In the genomic region with DNA sequence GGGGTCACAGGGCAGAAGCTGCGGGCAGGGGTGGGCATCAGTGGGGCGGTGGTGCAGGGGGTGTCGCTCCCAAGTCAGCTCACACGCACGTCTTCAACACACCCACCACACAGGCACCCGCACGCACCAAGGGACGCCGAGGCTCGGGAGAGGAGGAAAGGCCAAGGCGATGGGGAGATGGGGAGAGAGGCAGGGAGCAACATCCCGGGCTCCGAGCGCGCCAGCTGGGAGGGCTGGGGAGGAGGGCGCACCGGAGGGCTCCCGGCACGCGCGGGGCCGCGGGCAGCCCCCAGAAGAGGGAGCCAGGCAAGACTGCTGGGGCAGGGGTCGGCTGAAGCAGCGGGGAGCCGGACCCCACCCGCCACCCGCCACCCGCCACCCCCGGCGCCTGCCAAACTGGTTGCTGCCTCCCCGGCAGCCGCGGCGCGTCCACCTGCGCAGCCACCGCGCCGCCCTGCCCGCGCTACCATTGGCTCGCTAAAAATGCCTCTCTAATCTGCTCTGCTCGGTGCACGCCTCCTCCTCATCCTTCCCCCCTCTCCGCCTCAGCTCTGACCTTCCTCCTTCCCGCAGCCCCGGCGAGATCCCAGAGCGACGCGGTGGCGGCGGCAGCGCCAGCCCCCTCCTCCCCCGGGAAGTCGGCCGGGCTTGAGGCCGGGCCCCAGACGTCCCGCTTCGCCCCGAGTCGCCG, we compare ENCODE assay signal across 10 cellular contexts. TPM values are rescaled to one million over a fixed set of nuclear protein-coding genes. Genes with fewer than 3 reads are reported as not detected.
DNase-seq lines count a peak whose midpoint lies in the region; ATAC-seq and TF ChIP-seq lines count a peak whose summit lies in the region.
"Had no signal": no experiment of that assay in that cellular context is flagged by ENCODE, and none has a peak within 500 bp of the region (broad histone marks: within the 10 kb centered on the region; RNA-seq: fewer than 3 reads in every experiment).

A gene with protein sequence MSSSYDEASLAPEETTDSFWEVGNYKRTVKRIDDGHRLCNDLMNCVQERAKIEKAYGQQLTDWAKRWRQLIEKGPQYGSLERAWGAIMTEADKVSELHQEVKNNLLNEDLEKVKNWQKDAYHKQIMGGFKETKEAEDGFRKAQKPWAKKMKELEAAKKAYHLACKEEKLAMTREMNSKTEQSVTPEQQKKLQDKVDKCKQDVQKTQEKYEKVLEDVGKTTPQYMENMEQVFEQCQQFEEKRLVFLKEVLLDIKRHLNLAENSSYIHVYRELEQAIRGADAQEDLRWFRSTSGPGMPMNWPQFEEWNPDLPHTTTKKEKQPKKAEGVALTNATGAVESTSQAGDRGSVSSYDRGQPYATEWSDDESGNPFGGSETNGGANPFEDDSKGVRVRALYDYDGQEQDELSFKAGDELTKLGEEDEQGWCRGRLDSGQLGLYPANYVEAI (plus strand): TSS at position 526 of the 691 bp plus-strand sequence. CDS start 60,230 bp downstream, outside the sequence.

- H3K4me3 ChIP-seq in HCT116 (replicated peaks in 1 of 2; ENCODE audit: low read depth in 1 of 2, low read length in 2 of 2) (peak within 1 kb of the TSS; percentile 34 to 56), rectal smooth muscle tissue (ENCODE audit: low read length) (peak within 1 kb of the TSS; percentile 41), HAP-1 (no peak within 1 kb of the TSS)

- H3K4me1 Mint-ChIP-seq in activated B cell treated with CpG ODN at 0.5 μM for 24 hours, result peaks cover 29% of the 10 kb centered on the region
- H3K4me1 Mint-ChIP-seq in glutamatergic neuron (ENCODE audit: low read depth, unreplicated experiment), result peaks cover 7% of the 10 kb centered on the region

- no peaks in the 10 kb centered on the region for H3K9me3 ChIP-seq in HCT116 (ENCODE audit: control insufficient read depth in 1 of 2, insufficient read depth in 1 of 2, low read depth in 1 of 2, low read length in 2 of 2)
- H3K9me3 ChIP-seq in HAP-1, result no peaks in the 10 kb centered on the region

- peak within 1 kb of the TSS; percentile 69 for H3K27ac ChIP-seq in C4-2B
- H3K27ac ChIP-seq in HCT116 (ENCODE audit: low read depth, low read length), result no peak within 1 kb of the TSS; the same call in 1 of the 2 replicates
- H3K27ac ChIP-seq in rectal smooth muscle tissue (ENCODE audit: low read depth, low read length), result no peak within 1 kb of the TSS

- H3K9me3 Mint-ChIP-seq in activated B cell treated with CpG ODN at 0.5 μM for 24 hours (no peaks in the 10 kb centered on the region), glutamatergic neuron (ENCODE audit: unreplicated experiment) (no peaks in the 10 kb centered on the region)

- H3K4me1 ChIP-seq in HCT116 (ENCODE audit: control insufficient read depth in 1 of 2, insufficient read depth in 2 of 2, low read length in 2 of 2) (peaks cover 8 to 33% of the 10 kb centered on the region in 2 experiments), rectal smooth muscle tissue (ENCODE audit: control insufficient read depth, insufficient read depth, low read length) (no peaks in the 10 kb centered on the region), HAP-1 (peaks cover 5% of the 10 kb centered on the region)

- H3K27me3 Mint-ChIP-seq in activated B cell treated with CpG ODN at 0.5 μM for 24 hours (peaks cover 17% of the 10 kb centered on the region), glutamatergic neuron (ENCODE audit: unreplicated experiment) (peaks cover 10% of the 10 kb centered on the region)

- H4K20me1 ChIP-seq in HCT116 (ENCODE audit: insufficient read depth), result no peaks in the 10 kb centered on the region

- TF ChIP-seq CTCF in C4-2B (conservative IDR thresholded peaks at IDR 0.05) (no peak), HCT116 (IDR thresholded peaks at IDR 0.05 in 2 of 3, conservative IDR thresholded peaks at IDR 0.05 in 1 of 3; ENCODE audit: borderline replicate concordance in 1 of 3, insufficient read depth in 1 of 3, low read depth in 2 of 3, low read length in 2 of 3) (no peak), activated B cell treated with CpG ODN at 0.5 μM for 24 hours (IDR thresholded peaks at IDR 0.05) (no peak), glutamatergic neuron (IDR thresholded peaks at IDR 0.05; ENCODE audit: partially characterized antibody, unreplicated experiment) (no peak)

- ATAC-seq in HCT116 (peak; percentile 60), activated B cell treated with CpG ODN at 0.5 μM for 24 hours (ENCODE audit: low read depth) (peak; percentile 52), HG02973 (IDR thresholded peaks at IDR 0.05; ENCODE audit: unreplicated experiment) (no peak)

- peak within 1 kb of the TSS; percentile 76 for H3K4me2 ChIP-seq in HCT116 (ENCODE audit: low read length)

- intact Hi-C loops in HCT116 (cut with micrococcal nuclease) (no loop called here), activated B cell treated with CpG ODN at 0.5 μM for 24 hours (cut with micrococcal nuclease) (loop anchor here (5.0 to 10.0 kb wide), 3 partner anchors 38 to 289 kb away; a partner anchor contains a TSS)

- TF ChIP-seq RAD21 in HCT116 (IDR thresholded peaks at IDR 0.05; ENCODE audit: low read depth), result no peak

- H3K27ac Mint-ChIP-seq in activated B cell treated with CpG ODN at 0.5 μM for 24 hours (no peak within 1 kb of the TSS), glutamatergic neuron (ENCODE audit: unreplicated experiment) (no peak within 1 kb of the TSS)

- H3K9ac ChIP-seq in HCT116 (ENCODE audit: low read length) (peak within 1 kb of the TSS; percentile 46), rectal smooth muscle tissue (ENCODE audit: low read length) (no peak within 1 kb of the TSS)

- no peak for TF ChIP-seq POLR2A in HCT116 (IDR thresholded peaks at IDR 0.05; ENCODE audit: borderline replicate concordance, extremely low read depth, insufficient read depth, insufficient read length)

- CTCF ChIA-PET in HCT116 (lab: Charles Lee) (interaction anchor here (1.3 kb wide), 1 partner anchor 674 kb away, joined by 3 read pairs; no protein-coding TSS in a partner anchor), activated B cell treated with CpG ODN at 0.5 μM for 24 hours (lab: Charles Lee) (no interaction called here)

- no peaks in the 10 kb centered on the region for H3K9me2 ChIP-seq in HCT116 (ENCODE audit: insufficient read depth)

- H3K36me3 ChIP-seq in HCT116 (ENCODE audit: control insufficient read depth in 1 of 2, insufficient read depth in 2 of 2, low read length in 2 of 2) (no peaks in the 10 kb centered on the region), rectal smooth muscle tissue (ENCODE audit: control insufficient read depth, insufficient read depth, low read length) (no peaks in the 10 kb centered on the region), HAP-1 (replicated peaks) (no peaks in the 10 kb centered on the region)

- BruUV-seq in HCT116 (replicated peaks; lab: Mats Ljungman, UMichigan), result no TSS peak

- no peaks in the 10 kb centered on the region for H3K27me3 ChIP-seq in HCT116 (ENCODE audit: insufficient read depth, low read length)
- H3K27me3 ChIP-seq in rectal smooth muscle tissue (ENCODE audit: control insufficient read depth, insufficient read depth, low read length), result peaks cover 21% of the 10 kb centered on the region
- H3K27me3 ChIP-seq in HAP-1 (ENCODE audit: low read depth), result no peaks in the 10 kb centered on the region

- H3K4me3 Mint-ChIP-seq in activated B cell treated with CpG ODN at 0.5 μM for 24 hours (peak within 1 kb of the TSS; percentile 76), glutamatergic neuron (ENCODE audit: unreplicated experiment) (peak within 1 kb of the TSS; percentile 82)

- DNase-seq in HCT116 (ENCODE audit: low read depth, low spot score) (no peak), activated B cell treated with CpG ODN at 0.5 μM for 24 hours (no peak), glutamatergic neuron (peak; percentile 59), HAP-1 (ENCODE audit: low spot score in 2 of 2) (no peak), T1000 (lab: John Stamatoyannopoulos, UW) (no peak)

- H2AFZ ChIP-seq in HCT116 (ENCODE audit: low read depth, low read length, poor library complexity, severe bottlenecking), result no peak within 1 kb of the TSS

- H3K79me2 ChIP-seq in HCT116 (ENCODE audit: insufficient read depth, low read length), result no peaks in the 10 kb centered on the region

- POLR2A ChIA-PET in HCT116 (lab: Charles Lee) (interaction anchor here (0.6 to 0.7 kb wide), 2 partner anchors 11 to 732 kb away, joined by 3 to 4 read pairs; no protein-coding TSS in a partner anchor), activated B cell treated with CpG ODN at 0.5 μM for 24 hours (lab: Charles Lee) (interaction anchor here (1.2 kb wide), 1 partner anchor 216 kb away, joined by 4 read pairs; no protein-coding TSS in a partner anchor)

- in situ Hi-C loops in HAP-1 (cut with MboI; ENCODE audit: low sequenced_read_pairs), result no loop called here

- RAD21 ChIA-PET in HCT116 (lab: Charles Lee; ENCODE audit: low non-redundant PET in 1 of 2, low total read pairs in 2 of 2, uncharacterized antibody in 2 of 2, unreplicated experiment in 2 of 2), result no interaction called here

- H3K36me3 Mint-ChIP-seq in activated B cell treated with CpG ODN at 0.5 μM for 24 hours (ENCODE audit: low read depth) (no peaks in the 10 kb centered on the region), glutamatergic neuron (ENCODE audit: unreplicated experiment) (no peaks in the 10 kb centered on the region)

TF ChIP-seq in HCT116, 20 proteins besides CTCF, POLR2A, EP300 and RAD21 (continues in another document):
- TF ChIP-seq ZNF274 (IDR thresholded peaks at IDR 0.05; ENCODE audit: low read depth, low read length) (no peak), CBX3 (IDR thresholded peaks at IDR 0.05; ENCODE audit: low read depth) (no peak), FOSL1 (IDR thresholded peaks at IDR 0.05; ENCODE audit: low read depth) (no peak), YY1 (IDR thresholded peaks at IDR 0.05; ENCODE audit: extremely low read depth, insufficient replicate concordance, low read depth, low read length) (no peak), EZH2phosphoT487 (IDR thresholded peaks at IDR 0.05; ENCODE audit: borderline replicate concordance) (no peak), TCF7L2 (IDR thresholded peaks at IDR 0.05; ENCODE audit: borderline replicate concordance, extremely low read depth, insufficient read depth, insufficient read length) (no peak), ELF1 (IDR thresholded peaks at IDR 0.05; ENCODE audit: borderline replicate concordance, low read depth) (no peak), SP1 (IDR thresholded peaks at IDR 0.05; ENCODE audit: low read depth) (no peak), CEBPB (IDR thresholded peaks at IDR 0.05; ENCODE audit: low read depth) (no peak)
- TF ChIP-seq, protein P1, sequence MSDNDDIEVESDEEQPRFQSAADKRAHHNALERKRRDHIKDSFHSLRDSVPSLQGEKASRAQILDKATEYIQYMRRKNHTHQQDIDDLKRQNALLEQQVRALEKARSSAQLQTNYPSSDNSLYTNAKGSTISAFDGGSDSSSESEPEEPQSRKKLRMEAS (IDR thresholded peaks at IDR 0.05), result no peak

RNA-seq across cellular contexts. Expression of the gene that starts here (rescaled TPM):
- total RNA-seq in HCT116 (2021; ENCODE audit: unreplicated experiment) (5.0 TPM), activated B cell treated with CpG ODN at 0.5 μM for 24 hours (0.11 and 0.20 TPM in 2 replicates), glutamatergic neuron (ENCODE audit: unreplicated experiment) (0.47 TPM)
- 2.9 and 4.1 TPM in 2 replicates for polyA plus RNA-seq in HCT116 (2012)
- total RNA-seq: HT1080, lung microvascular endothelial cell had no signal

Comparison
In these comparisons a context has a peak if more than half of its experiments do, and no peak if none do; other contexts are left out.
1. Peak in ATAC-seq in activated B cell treated with CpG ODN at 0.5 μM for 24 hours; RNA of the gene not detected or under 1 TPM.
2. Peak in DNase-seq in glutamatergic neuron; RNA of the gene not detected or under 1 TPM.